8 cellular contexts compared by ENCODE assay signal in the genomic region with DNA sequence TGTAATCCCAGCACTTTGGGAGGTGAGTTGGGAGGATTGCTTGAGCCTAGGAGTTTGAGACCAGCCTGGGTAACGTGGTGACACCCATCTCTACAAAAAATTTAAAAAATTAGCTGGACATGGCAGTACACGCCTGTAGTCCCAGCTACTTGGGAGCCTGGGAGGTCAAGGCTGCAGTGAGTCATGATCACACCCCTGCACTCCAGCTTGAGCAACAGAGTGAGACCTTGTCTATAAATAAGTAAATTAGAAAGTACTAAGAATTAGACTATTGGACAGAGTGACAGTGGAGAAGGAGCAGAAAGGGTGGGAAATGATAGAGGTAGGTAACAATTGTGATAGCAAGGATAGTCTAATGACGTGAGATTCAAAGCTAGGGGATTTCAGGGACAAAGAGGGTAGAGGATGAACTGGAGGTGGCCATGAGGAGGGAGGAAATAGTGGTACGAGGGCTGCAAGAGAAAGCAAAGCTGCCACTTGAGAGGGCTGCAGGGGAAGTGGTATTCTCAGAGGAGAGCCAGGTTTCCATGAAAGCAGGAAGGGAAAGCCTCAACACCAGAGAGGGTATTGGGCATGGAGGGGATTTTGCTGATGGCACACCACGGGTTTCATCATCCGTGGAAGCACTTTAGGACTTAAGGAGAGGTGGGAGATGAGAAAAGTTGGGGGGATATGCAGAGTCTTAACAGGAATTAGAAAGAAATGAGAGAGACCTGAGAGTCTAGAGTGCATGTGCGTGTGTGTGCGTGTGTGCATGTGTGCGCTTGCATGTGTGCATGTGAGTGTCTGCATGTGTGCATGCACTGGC.
DNase-seq lines count a peak whose midpoint lies in the region; ATAC-seq lines count a peak whose summit lies in the region.

No MANE protein-coding gene starts in this region.

- peak; percentile 52 for DNase-seq in Caki2 (ENCODE audit: low read depth)
- DNase-seq in epithelial cell of prostate (ENCODE audit: low read depth, low spot score) = peak; percentile 24
- DNase-seq in dermis blood vessel endothelial cell = no peak
- DNase-seq in iPS-NIHi7 (ENCODE audit: extremely low spot score) = no peak
- DNase-seq in mesenteric fat pad (ENCODE audit: low spot score) = no peak
- DNase-seq in NCI-H82 treated with DMSO at 0.1 percent for 48 hours (lab: John Stamatoyannopoulos, UW; ENCODE audit: unreplicated experiment) = no peak

- no peak overlapping the region for H3K27ac ChIP-seq in epithelial cell of prostate

- ATAC-seq in GM19043 (IDR thresholded peaks at IDR 0.05; ENCODE audit: low read depth, unreplicated experiment) = peak; percentile 65
- peak; percentile 52 for ATAC-seq in HG03196 (IDR thresholded peaks at IDR 0.05; ENCODE audit: unreplicated experiment)

- in situ Hi-C loops in Caki2 (cut with HindIII; ENCODE audit: low pct_unique_long_range_greater_than_20kb, low sequenced_read_pairs) = no loop called here

Comparison
In these comparisons a context has a peak if more than half of its experiments do, and no peak if none do; other contexts are left out.
1. DNase-seq: peak in Caki2 (single experiment) and epithelial cell of prostate (single experiment); none in dermis blood vessel endothelial cell (single experiment), iPS-NIHi7 (single experiment), mesenteric fat pad (single experiment) and NCI-H82 treated with DMSO at 0.1 percent for 48 hours (single experiment).